Comparison of ENCODE assay signal across 11 cellular contexts in genomic region chr1:151475175-151475574, GRCh38. TPM values are rescaled to one million over a fixed set of nuclear protein-coding genes. Genes with fewer than 3 reads are reported as not detected.
DNase-seq lines count a peak whose midpoint lies in the region; ATAC-seq and TF ChIP-seq lines count a peak whose summit lies in the region.
"Had no signal": no experiment of that assay in that cellular context is flagged by ENCODE, and none has a peak within 500 bp of the region (broad histone marks: within the 10 kb centered on the region; RNA-seq: fewer than 3 reads in every experiment).

No MANE protein-coding gene starts in this region.

- no peak for TF ChIP-seq CTCF in neural progenitor cell (IDR thresholded peaks at IDR 0.05)
- TF ChIP-seq CTCF in chondrocyte (IDR thresholded peaks at IDR 0.05), result no peak

- H3K9ac ChIP-seq in neural progenitor cell, result no peak overlapping the region

- POLR2A ChIA-PET in activated CD4-positive, alpha-beta T cell treated with anti-CD3 and anti-CD28 coated beads for 36 hours (lab: Charles Lee), result interaction anchor here (0.6 to 1.6 kb wide), 3 partner anchors 17 to 281 kb away, joined by 3 to 9 read pairs (median 7); no protein-coding TSS in a partner anchor

- H3K36me3 ChIP-seq in neural progenitor cell, result no peaks in the 10 kb centered on the region
- H3K36me3 ChIP-seq: lower lobe of right lung had no signal

- peaks cover 9% of the 10 kb centered on the region for H3K27me3 ChIP-seq in neural progenitor cell

- H3K79me2 ChIP-seq in neural progenitor cell (ENCODE audit: low read depth), result no peaks in the 10 kb centered on the region

- H3K36me3 Mint-ChIP-seq in activated CD4-positive, alpha-beta T cell treated with anti-CD3 and anti-CD28 coated beads for 36 hours (ENCODE audit: low read depth), result no peaks in the 10 kb centered on the region
- H3K36me3 Mint-ChIP-seq in neural progenitor cell, result no peaks in the 10 kb centered on the region
- no peaks in the 10 kb centered on the region for H3K36me3 Mint-ChIP-seq in chondrocyte (ENCODE audit: low read depth)

- DNase-seq in activated CD4-positive, alpha-beta T cell treated with anti-CD3 and anti-CD28 coated beads for 36 hours, result peak; percentile 60
- no peak for DNase-seq in activated CD4-positive, alpha-beta T cell treated with anti-CD3 and anti-CD28 coated beads, Interleukin-2, amount 50 U/mL, for 4 hours
- DNase-seq in neural progenitor cell (ENCODE audit: low spot score) (no peak), Kasumi-1 (lab: John Stamatoyannopoulos, UW) (no peak), chondrocyte (ENCODE audit: low spot score) (no peak), NCI-H1694 treated with DMSO at 0.1 percent for 48 hours (lab: John Stamatoyannopoulos, UW) (no peak)
- DNase-seq: 8988T, lower lobe of right lung, NCI-H2227 treated with DMSO at 0.1 percent for 48 hours had no signal

- H3K4me2 ChIP-seq in neural progenitor cell, result no peak overlapping the region

- H3F3A ChIP-seq in neural progenitor cell (ENCODE audit: low read depth), result peaks cover 8% of the 10 kb centered on the region

- H3K27ac Mint-ChIP-seq in activated CD4-positive, alpha-beta T cell treated with anti-CD3 and anti-CD28 coated beads for 36 hours, result no peak overlapping the region
- H3K27ac Mint-ChIP-seq in neural progenitor cell, result no peak overlapping the region
- H3K27ac Mint-ChIP-seq in chondrocyte (ENCODE audit: unreplicated experiment), result no peak overlapping the region

- no peak overlapping the region for H3K27ac ChIP-seq in neural progenitor cell
- H3K27ac ChIP-seq: lower lobe of right lung had no signal

- no peak overlapping the region for H3K4me3 ChIP-seq in neural progenitor cell
- H3K4me3 ChIP-seq: lower lobe of right lung had no signal

- H3K4me3 Mint-ChIP-seq in activated CD4-positive, alpha-beta T cell treated with anti-CD3 and anti-CD28 coated beads for 36 hours, result no peak overlapping the region
- H3K4me3 Mint-ChIP-seq in neural progenitor cell (no peak overlapping the region), chondrocyte (ENCODE audit: unreplicated experiment) (no peak overlapping the region)

- H3K4me1 ChIP-seq in neural progenitor cell, result no peaks in the 10 kb centered on the region
- H3K4me1 ChIP-seq: lower lobe of right lung had no signal

- H4K20me1 ChIP-seq in neural progenitor cell (ENCODE audit: low read depth), result no peaks in the 10 kb centered on the region

- ATAC-seq in activated CD4-positive, alpha-beta T cell treated with anti-CD3 and anti-CD28 coated beads for 36 hours, result peak; percentile 97
- ATAC-seq in GM21737 (IDR thresholded peaks at IDR 0.05; ENCODE audit: unreplicated experiment) (peak; percentile 77), HG03521 (IDR thresholded peaks at IDR 0.05; ENCODE audit: unreplicated experiment) (peak; percentile 61)
- ATAC-seq: lower lobe of right lung had no signal

- H3K4me1 Mint-ChIP-seq in activated CD4-positive, alpha-beta T cell treated with anti-CD3 and anti-CD28 coated beads for 36 hours, result peaks cover 24% of the 10 kb centered on the region
- peaks cover 4% of the 10 kb centered on the region for H3K4me1 Mint-ChIP-seq in neural progenitor cell
- H3K4me1 Mint-ChIP-seq in chondrocyte (ENCODE audit: low read depth), result peaks cover 19% of the 10 kb centered on the region

- H3K9me3 Mint-ChIP-seq in activated CD4-positive, alpha-beta T cell treated with anti-CD3 and anti-CD28 coated beads for 36 hours (ENCODE audit: low read depth), result no peaks in the 10 kb centered on the region
- H3K9me3 Mint-ChIP-seq in neural progenitor cell, result no peaks in the 10 kb centered on the region
- no peaks in the 10 kb centered on the region for H3K9me3 Mint-ChIP-seq in chondrocyte (ENCODE audit: low read depth)

- H3K27me3 Mint-ChIP-seq in activated CD4-positive, alpha-beta T cell treated with anti-CD3 and anti-CD28 coated beads for 36 hours, result peaks cover 3% of the 10 kb centered on the region
- H3K27me3 Mint-ChIP-seq in neural progenitor cell (ENCODE audit: insufficient read depth, low read depth) (peaks cover 13% of the 10 kb centered on the region), chondrocyte (ENCODE audit: low read depth) (no peaks in the 10 kb centered on the region)

- intact Hi-C loops in activated CD4-positive, alpha-beta T cell treated with anti-CD3 and anti-CD28 coated beads for 36 hours (cut with DNase I, micrococcal nuclease), result no loop called here

- H3K9me3 ChIP-seq in neural progenitor cell (ENCODE audit: low read depth), result no peaks in the 10 kb centered on the region
- H3K9me3 ChIP-seq: lower lobe of right lung had no signal

- CTCF ChIA-PET in activated CD4-positive, alpha-beta T cell treated with anti-CD3 and anti-CD28 coated beads for 36 hours (lab: Charles Lee), result interaction anchor here (0.6 to 2.4 kb wide), 8 partner anchors 10 to 347 kb away, joined by 3 to 15 read pairs (median 4); partner anchors contain the start of gene POGZ

- peak overlapping the region; percentile 11 for H2AFZ ChIP-seq in neural progenitor cell (replicated peaks)

RNA-seq across cellular contexts. Expression of gene POGZ, which starts 15.9 kb away (rescaled TPM):
- total RNA-seq in activated CD4-positive, alpha-beta T cell treated with anti-CD3 and anti-CD28 coated beads for 36 hours, result 100 to 1,000 TPM in 1 of 2 experiments, 10 to 100 TPM in 1; 81.3 to 104 TPM
- total RNA-seq in neural progenitor cell (ENCODE audit: low replicate concordance), result 61.5 and 71.6 TPM in 2 replicates
- 61.7 to 79.7 TPM (median 65.0 TPM) in 3 replicates for total RNA-seq in chondrocyte

RNA-seq across cellular contexts. Expression of gene CGN, which starts 36.0 kb away (rescaled TPM):
- total RNA-seq in activated CD4-positive, alpha-beta T cell treated with anti-CD3 and anti-CD28 coated beads for 36 hours, result 1 to 10 TPM in 1 of 2 experiments, under 1 TPM in 1; 0.67 to 1.4 TPM
- total RNA-seq in neural progenitor cell (ENCODE audit: low replicate concordance) (5.4 and 12.4 TPM in 2 replicates), chondrocyte (0.95 to 1.2 TPM (median 1.0 TPM) in 3 replicates)
